1 cellular context compared by ENCODE assay signal in genomic region chr16:66750279-66751134, GRCh38.
TF ChIP-seq lines count a peak whose summit lies in the region.

No MANE protein-coding gene starts in this region.

TF ChIP-seq in GM23338, 12 proteins besides CTCF, POLR2A, EP300 and RAD21 (continued from another document):
- no peak for TF ChIP-seq ZNF462 (CRISPR knock-in tag; IDR thresholded peaks at IDR 0.05)
- no peak for TF ChIP-seq EZH2phosphoT487 (IDR thresholded peaks at IDR 0.05; ENCODE audit: unreplicated experiment)
- TF ChIP-seq CREB1 (CRISPR knock-in tag; IDR thresholded peaks at IDR 0.05; ENCODE audit: low read depth): no peak
- TF ChIP-seq POLR2AphosphoS5 (IDR thresholded peaks at IDR 0.05; ENCODE audit: low read depth): no peak
- no peak for TF ChIP-seq REST (IDR thresholded peaks at IDR 0.05; ENCODE audit: unreplicated experiment)
- TF ChIP-seq STAT1 (IDR thresholded peaks at IDR 0.05; ENCODE audit: unreplicated experiment): no peak
- TF ChIP-seq ZNF114 (CRISPR knock-in tag; IDR thresholded peaks at IDR 0.05): no peak
